In genomic region chr12:402127-402456, GRCh38 we compare ENCODE assay signal across 8 cellular contexts. TPM values are rescaled to one million over a fixed set of nuclear protein-coding genes. Genes with fewer than 3 reads are reported as not detected.
A peak's percentile ranks its signal among the peaks of the same experiment; 100 is the strongest.
DNase-seq lines count a peak whose midpoint lies in the region; ATAC-seq, FAIRE-seq and TF ChIP-seq lines count a peak whose summit lies in the region.

No MANE protein-coding gene starts in this region.

- FAIRE-seq in small intestine (lab: Jason Lieb, UNC), result no peak

- H3K27ac ChIP-seq in small intestine (ENCODE audit: low read depth in 1 of 2, low read length in 1 of 2), result no peak overlapping the region

- DNase-seq in RPMI7951 (ENCODE audit: low read depth) (peak; percentile 27), foreskin fibroblast (peak; percentile 25 to 67), small intestine (peak; percentile 26), SHP77 (lab: John Stamatoyannopoulos, UW) (no peak), NCI-H1417 (lab: John Stamatoyannopoulos, UW) (no peak), C1 segment of cervical spinal cord (lab: John Stamatoyannopoulos, UW) (no peak)

- WGBS in small intestine, 3 donors, result 0 to 1% (median 1%) methylated on average over 6 of the region's 6 CpGs

- no peak for ATAC-seq in HG03521 (IDR thresholded peaks at IDR 0.05; ENCODE audit: unreplicated experiment)

- no peaks in the 10 kb centered on the region for H3K36me3 ChIP-seq in small intestine (ENCODE audit: control insufficient read depth in 2 of 2, insufficient read depth in 2 of 2, low read length in 2 of 2)

- TF ChIP-seq CTCF in GM12875 (IDR thresholded peaks at IDR 0.05; ENCODE audit: borderline replicate concordance, insufficient read depth, low read depth, low read length) (0 out of 2 replicates have a peak, but pooled peaks have one; percentile 14), foreskin fibroblast (IDR thresholded peaks at IDR 0.05; ENCODE audit: low read depth, low read length) (peak; percentile 40)

- H3K4me1 ChIP-seq in small intestine (ENCODE audit: control insufficient read depth in 2 of 2, insufficient read depth in 1 of 2, low read depth in 1 of 2, low read length in 1 of 2), result peaks cover 2 to 3% of the 10 kb centered on the region in 2 donors

- H3K9me3 ChIP-seq in small intestine (ENCODE audit: control insufficient read depth, low read depth), result no peaks in the 10 kb centered on the region

- H3K27me3 ChIP-seq in small intestine (ENCODE audit: control insufficient read depth in 2 of 2, insufficient read depth in 2 of 2, low read length in 2 of 2), result no peaks in the 10 kb centered on the region

- peak overlapping the region; percentile 82 for H3K4me3 ChIP-seq in GM12875 (ENCODE audit: low read depth, low read length)
- peak overlapping the region; percentile 79 to 97 for H3K4me3 ChIP-seq in foreskin fibroblast (ENCODE audit: low read depth in 1 of 2, low read length in 2 of 2)
- peak overlapping the region in 1 of 2 donors; percentile 60 for H3K4me3 ChIP-seq in small intestine (ENCODE audit: low read depth in 1 of 2, low read length in 2 of 2)

RNA-seq across cellular contexts. Expression of gene CCDC77, which starts 0.6 kb away (rescaled TPM):
- 23.3 and 24.6 TPM in 2 replicates for total RNA-seq in RPMI7951 (2014; rRNA removed; shearing (Covaris generic))
- polyA plus RNA-seq in small intestine, result 1 to 10 TPM; 3.2 to 5.2 (median 3.4) TPM

RNA-seq across cellular contexts. Expression of gene KDM5A, which starts 13.0 kb away (rescaled TPM):
- 16.8 and 20.3 TPM in 2 replicates for total RNA-seq in RPMI7951 (2014; rRNA removed; shearing (Covaris generic))
- 1 to 10 TPM; 4.1 to 8.3 (median 7.8) TPM for polyA plus RNA-seq in small intestine

RNA-seq across cellular contexts. Expression of gene B4GALNT3, which starts 57.6 kb away (rescaled TPM):
- total RNA-seq in RPMI7951 (2014; rRNA removed; shearing (Covaris generic)), result 0.10 and 0.60 TPM in 2 replicates
- polyA plus RNA-seq in small intestine, result 1 to 10 TPM in 1 of 3 donors, under 1 TPM in 1, not detected in 1; 0.45 to 6.6 TPM

Comparison
In these comparisons a context has a peak if more than half of its experiments do, and no peak if none do; other contexts are left out.
1. DNase-seq: peak in RPMI7951 (single experiment), foreskin fibroblast (2 of 2) and small intestine (single experiment); none in SHP77 (0 of 2), NCI-H1417 (0 of 3) and C1 segment of cervical spinal cord (0 of 14).